Comparison of ENCODE assay signal across 33 cellular contexts in genomic region chr10:115157357-115157756, GRCh38.
"Had no signal": no experiment of that assay in that cellular context is flagged by ENCODE, and none has a peak within 500 bp of the region (broad histone marks: within the 10 kb centered on the region; RNA-seq: fewer than 3 reads in every experiment).

No MANE protein-coding gene starts in this region.

- H3K27ac ChIP-seq: ascending aorta, breast epithelium, cardiac muscle cell, colonic mucosa, epithelial cell of prostate, esophagus squamous epithelium, heart left ventricle had no signal

- H3K27ac Mint-ChIP-seq: activated CD4-positive, alpha-beta memory T cell treated with anti-CD3 and anti-CD28 coated beads, Interleukin-2, amount 10 ng/mL, durations not matched to agents 7 days and 5 days; activated CD4-positive, alpha-beta T cell treated with anti-CD3 and anti-CD28 coated beads, Interleukin-2, amount 10 ng/mL, durations not matched to agents 7 days and 5 days; activated naive CD4-positive, alpha-beta T cell treated with anti-CD3 and anti-CD28 coated beads, Interleukin-2, amount 10 ng/mL, durations not matched to agents 7 days and 5 days; activated naive CD4-positive, alpha-beta T cell treated with anti-CD3 and anti-CD28 coated beads, Interleukin-2, amount 50 U/mL, for 72 hours; activated naive CD8-positive, alpha-beta T cell treated with anti-CD3 and anti-CD28 coated beads, Interleukin-2, amount 10 ng/mL, durations not matched to agents 7 days and 5 days; activated T-cell treated with anti-CD3 and anti-CD28 coated beads, Interleukin-2, amount 50 U/mL, for 24 hours; activated T-cell treated with anti-CD3 and anti-CD28 coated beads, Interleukin-2, amount 50 U/mL, for 72 hours; brain; T-helper 17 cell; T-helper 2 cell treated with Interferon-gamma antibody and Interleukin-4, amounts not matched to agents 5 μg/mL and 100 μg/mL, for 36 hours had no signal

- H3K9me3 ChIP-seq: ascending aorta, breast epithelium, colonic mucosa, esophagus squamous epithelium, heart left ventricle had no signal

- H3K9me3 Mint-ChIP-seq: activated CD4-positive, alpha-beta memory T cell treated with anti-CD3 and anti-CD28 coated beads, Interleukin-2, amount 10 ng/mL, durations not matched to agents 7 days and 5 days; activated CD4-positive, alpha-beta T cell treated with anti-CD3 and anti-CD28 coated beads, Interleukin-2, amount 10 ng/mL, durations not matched to agents 7 days and 5 days; activated naive CD4-positive, alpha-beta T cell treated with anti-CD3 and anti-CD28 coated beads, Interleukin-2, amount 10 ng/mL, durations not matched to agents 7 days and 5 days; activated naive CD4-positive, alpha-beta T cell treated with anti-CD3 and anti-CD28 coated beads, Interleukin-2, amount 50 U/mL, for 72 hours; activated naive CD8-positive, alpha-beta T cell treated with anti-CD3 and anti-CD28 coated beads, Interleukin-2, amount 10 ng/mL, durations not matched to agents 7 days and 5 days; activated T-cell treated with anti-CD3 and anti-CD28 coated beads, Interleukin-2, amount 50 U/mL, for 24 hours; T-helper 2 cell treated with Interferon-gamma antibody and Interleukin-4, amounts not matched to agents 5 μg/mL and 100 μg/mL, for 36 hours had no signal

- H3K4me1 ChIP-seq: ascending aorta, breast epithelium, colonic mucosa, esophagus squamous epithelium, heart left ventricle had no signal

- FAIRE-seq: endometrium, endothelial cell of umbilical vein had no signal

- H3K4me1 Mint-ChIP-seq: activated CD4-positive, alpha-beta memory T cell treated with anti-CD3 and anti-CD28 coated beads, Interleukin-2, amount 10 ng/mL, durations not matched to agents 7 days and 5 days; activated CD4-positive, alpha-beta T cell treated with anti-CD3 and anti-CD28 coated beads, Interleukin-2, amount 10 ng/mL, durations not matched to agents 7 days and 5 days; activated naive CD4-positive, alpha-beta T cell treated with anti-CD3 and anti-CD28 coated beads, Interleukin-2, amount 10 ng/mL, durations not matched to agents 7 days and 5 days; activated naive CD8-positive, alpha-beta T cell treated with anti-CD3 and anti-CD28 coated beads, Interleukin-2, amount 10 ng/mL, durations not matched to agents 7 days and 5 days; T-helper 17 cell had no signal

- H3K27me3 ChIP-seq: ascending aorta, breast epithelium, cardiac muscle cell, colonic mucosa, esophagus squamous epithelium had no signal

- ATAC-seq: activated naive CD4-positive, alpha-beta T cell treated with anti-CD3 and anti-CD28 coated beads, Interleukin-2, amount 50 U/mL, for 72 hours; activated T-cell treated with anti-CD3 and anti-CD28 coated beads, Interleukin-2, amount 50 U/mL, for 72 hours; heart left ventricle; T-helper 17 cell had no signal

- H3K36me3 ChIP-seq: ascending aorta, breast epithelium, cardiac muscle cell, colonic mucosa, esophagus squamous epithelium, heart left ventricle had no signal

- DNase-seq: activated CD4-positive, alpha-beta memory T cell treated with anti-CD3 and anti-CD28 coated beads, Interleukin-2, amount 10 ng/mL, durations not matched to agents 7 days and 5 days; activated CD4-positive, alpha-beta T cell treated with anti-CD3 and anti-CD28 coated beads for 1 hour; activated CD4-positive, alpha-beta T cell treated with anti-CD3 and anti-CD28 coated beads for 4 hours; activated CD4-positive, alpha-beta T cell treated with anti-CD3 and anti-CD28 coated beads, Interleukin-2, amount 10 ng/mL, durations not matched to agents 7 days and 5 days; activated CD4-positive, alpha-beta T cell treated with anti-CD3 and anti-CD28 coated beads, Interleukin-2, amount 50 U/mL, for 4 hours; activated CD8-positive, alpha-beta memory T cell treated with anti-CD3 and anti-CD28 coated beads, Interleukin-2, amount 50 U/mL, for 48 hours; activated gamma-delta T cell; activated naive CD4-positive, alpha-beta T cell; activated naive CD4-positive, alpha-beta T cell treated with anti-CD3 and anti-CD28 coated beads, Interleukin-2, amount 10 ng/mL, durations not matched to agents 7 days and 5 days; activated naive CD8-positive, alpha-beta T cell treated with anti-CD3 and anti-CD28 coated beads, Interleukin-2, amount 10 ng/mL, durations not matched to agents 7 days and 5 days; activated T-cell treated with anti-CD3 and anti-CD28 coated beads for 4 hours; activated T-cell treated with anti-CD3 and anti-CD28 coated beads, Interleukin-2, amount 50 U/mL, for 24 hours; activated T-cell treated with anti-CD3 and anti-CD28 coated beads, Interleukin-2, amount 50 U/mL, for 72 hours; central memory CD4-positive, alpha-beta T cell; cerebellar nuclear complex; colonic mucosa; effector CD8-positive, alpha-beta T cell; esophagus squamous epithelium; foreskin melanocyte; glutamatergic neuron; heart left ventricle; T-helper 1 cell; T-helper 17 cell; T1000 had no signal

- H3K27me3 Mint-ChIP-seq: activated naive CD4-positive, alpha-beta T cell treated with anti-CD3 and anti-CD28 coated beads, Interleukin-2, amount 10 ng/mL, durations not matched to agents 7 days and 5 days had no signal

- H3K4me3 Mint-ChIP-seq: activated CD4-positive, alpha-beta memory T cell treated with anti-CD3 and anti-CD28 coated beads, Interleukin-2, amount 10 ng/mL, durations not matched to agents 7 days and 5 days; activated CD4-positive, alpha-beta T cell treated with anti-CD3 and anti-CD28 coated beads, Interleukin-2, amount 10 ng/mL, durations not matched to agents 7 days and 5 days; activated naive CD4-positive, alpha-beta T cell treated with anti-CD3 and anti-CD28 coated beads, Interleukin-2, amount 10 ng/mL, durations not matched to agents 7 days and 5 days; activated naive CD8-positive, alpha-beta T cell treated with anti-CD3 and anti-CD28 coated beads, Interleukin-2, amount 10 ng/mL, durations not matched to agents 7 days and 5 days; activated T-cell treated with anti-CD3 and anti-CD28 coated beads, Interleukin-2, amount 50 U/mL, for 24 hours; activated T-cell treated with anti-CD3 and anti-CD28 coated beads, Interleukin-2, amount 50 U/mL, for 72 hours; brain; T-helper 17 cell; T-helper 2 cell treated with Interferon-gamma antibody and Interleukin-4, amounts not matched to agents 5 μg/mL and 100 μg/mL, for 36 hours had no signal

- H3K4me3 ChIP-seq: ascending aorta, breast epithelium, cardiac muscle cell, colonic mucosa, esophagus squamous epithelium, heart left ventricle had no signal

- H3K36me3 Mint-ChIP-seq: activated naive CD4-positive, alpha-beta T cell treated with anti-CD3 and anti-CD28 coated beads, Interleukin-2, amount 10 ng/mL, durations not matched to agents 7 days and 5 days; activated naive CD4-positive, alpha-beta T cell treated with anti-CD3 and anti-CD28 coated beads, Interleukin-2, amount 50 U/mL, for 72 hours; activated naive CD8-positive, alpha-beta T cell treated with anti-CD3 and anti-CD28 coated beads, Interleukin-2, amount 10 ng/mL, durations not matched to agents 7 days and 5 days had no signal
